Comparison of ENCODE assay signal across 2 cellular contexts in genomic region chr6:32972353-32973143, GRCh38.
TF ChIP-seq lines count a peak whose summit lies in the region.

No MANE protein-coding gene starts in this region.

TF ChIP-seq in HCT116, 20 proteins besides CTCF, POLR2A, EP300 and RAD21 (continued from another document):
- TF ChIP-seq SRF (IDR thresholded peaks at IDR 0.05; ENCODE audit: low read depth) = no peak
- no peak for TF ChIP-seq JUND (IDR thresholded peaks at IDR 0.05)

TF ChIP-seq in liver, 16 proteins besides CTCF, POLR2A, EP300 and RAD21 (continued from another document):
- TF ChIP-seq REST (IDR thresholded peaks at IDR 0.05) (no peak), HNF4A (conservative IDR thresholded peaks at IDR 0.05) (no peak), GABPA (IDR thresholded peaks at IDR 0.05 in 1 of 2, conservative IDR thresholded peaks at IDR 0.05 in 1 of 2) (no peak), TAF1 (conservative IDR thresholded peaks at IDR 0.05) (peak; percentile 84), JUND (IDR thresholded peaks at IDR 0.05) (no peak)
